Comparison of ENCODE assay signal across 1 cellular context in genomic region chr10:102432162-102432950, GRCh38.
TF ChIP-seq lines count a peak whose summit lies in the region.

A gene with protein sequence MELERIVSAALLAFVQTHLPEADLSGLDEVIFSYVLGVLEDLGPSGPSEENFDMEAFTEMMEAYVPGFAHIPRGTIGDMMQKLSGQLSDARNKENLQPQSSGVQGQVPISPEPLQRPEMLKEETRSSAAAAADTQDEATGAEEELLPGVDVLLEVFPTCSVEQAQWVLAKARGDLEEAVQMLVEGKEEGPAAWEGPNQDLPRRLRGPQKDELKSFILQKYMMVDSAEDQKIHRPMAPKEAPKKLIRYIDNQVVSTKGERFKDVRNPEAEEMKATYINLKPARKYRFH (minus strand): TSS chr10:102432574. CDS start chr10:102425188, 7,386 bp downstream.

TF ChIP-seq in HepG2, 621 proteins besides CTCF, POLR2A, EP300 and RAD21 (continued from another document and continues in another):
- TF ChIP-seq HNF1A (IDR thresholded peaks at IDR 0.05; ENCODE audit: low read depth) (peak; percentile 52; the same call in 1 of the 2 replicates), HNF1A (CRISPR knock-in tag; IDR thresholded peaks at IDR 0.05; ENCODE audit: borderline replicate concordance) (peak; percentile 44; the same call in 1 of the 2 replicates), ZNF510 (CRISPR knock-in tag; IDR thresholded peaks at IDR 0.05; ENCODE audit: low read depth) (no peak; the same call in 1 of the 2 replicates), ZC3H13 (CRISPR knock-in tag; IDR thresholded peaks at IDR 0.05) (no peak), ZSCAN29 (CRISPR knock-in tag; conservative IDR thresholded peaks at IDR 0.05) (no peak; the same call in 1 of the 2 replicates), MLX (CRISPR knock-in tag; IDR thresholded peaks at IDR 0.05) (0 out of 2 replicates have a peak, but pooled peaks have one; percentile 13), ARNT2 (CRISPR knock-in tag; IDR thresholded peaks at IDR 0.05; ENCODE audit: low read depth) (no peak), ZNF572 (CRISPR knock-in tag; IDR thresholded peaks at IDR 0.05) (0 out of 2 replicates have a peak, but pooled peaks have one; percentile 9), TEAD3 (CRISPR knock-in tag; optimal IDR thresholded peaks at IDR 0.05; ENCODE audit: borderline replicate concordance) (peak; percentile 45), ERF (CRISPR knock-in tag; IDR thresholded peaks at IDR 0.05) (peak; percentile 63), RXRB (CRISPR knock-in tag; IDR thresholded peaks at IDR 0.05; ENCODE audit: borderline replicate concordance) (peak; percentile 65; the same call in 1 of the 2 replicates), ZNF574 (CRISPR knock-in tag; IDR thresholded peaks at IDR 0.05) (peak; percentile 100), BCL3 (CRISPR knock-in tag; IDR thresholded peaks at IDR 0.05) (peak; percentile 88; the same call in 1 of the 2 replicates), KDM5B (CRISPR knock-in tag; IDR thresholded peaks at IDR 0.05; ENCODE audit: borderline replicate concordance) (peak; percentile 86), GATA4 (IDR thresholded peaks at IDR 0.05; ENCODE audit: borderline replicate concordance, low read depth) (peak; percentile 16; the same call in 1 of the 2 replicates), ZNF782 (CRISPR knock-in tag; IDR thresholded peaks at IDR 0.05; ENCODE audit: borderline replicate concordance) (peak; percentile 80; the same call in 1 of the 2 replicates), YY1 (IDR thresholded peaks at IDR 0.05; ENCODE audit: insufficient read depth, insufficient replicate concordance, low read depth, low read length) (peak; percentile 100), SATB2 (CRISPR knock-in tag; IDR thresholded peaks at IDR 0.05) (no peak), ZMYM4 (CRISPR knock-in tag; IDR thresholded peaks at IDR 0.05) (peak; percentile 65; the same call in 1 of the 2 replicates), ASH2L (IDR thresholded peaks at IDR 0.05; ENCODE audit: insufficient read length, low read depth, low read length) (peak; percentile 74), CEBPB (IDR thresholded peaks at IDR 0.05; ENCODE audit: borderline replicate concordance, low read depth, low read length) (no peak), HINFP (CRISPR knock-in tag; IDR thresholded peaks at IDR 0.05; ENCODE audit: low read depth) (0 out of 2 replicates have a peak, but pooled peaks have one; percentile 30), PHF8 (CRISPR knock-in tag; IDR thresholded peaks at IDR 0.05) (peak; percentile 91), ZNF766 (CRISPR knock-in tag; IDR thresholded peaks at IDR 0.05; ENCODE audit: borderline replicate concordance) (no peak), ETV6 (CRISPR knock-in tag; conservative IDR thresholded peaks at IDR 0.05) (peak; percentile 59; the same call in 1 of the 2 replicates), ZNF543 (CRISPR knock-in tag; IDR thresholded peaks at IDR 0.05) (0 out of 2 replicates have a peak, but pooled peaks have one; percentile 60), KLF13 (CRISPR knock-in tag; IDR thresholded peaks at IDR 0.05) (no peak), ZFP1 (CRISPR knock-in tag; IDR thresholded peaks at IDR 0.05) (no peak), KMT2B (CRISPR knock-in tag; IDR thresholded peaks at IDR 0.05) (peak; percentile 84), CCDC6 (CRISPR knock-in tag; IDR thresholded peaks at IDR 0.05) (peak; percentile 52; the same call in 1 of the 2 replicates), KDM2A (CRISPR knock-in tag; IDR thresholded peaks at IDR 0.05; ENCODE audit: borderline replicate concordance, low read depth) (peak; percentile 89; the same call in 1 of the 2 replicates), BRD4 (CRISPR knock-in tag; IDR thresholded peaks at IDR 0.05) (peak; percentile 28; the same call in 1 of the 2 replicates), PPARG (CRISPR knock-in tag; conservative IDR thresholded peaks at IDR 0.05) (peak; percentile 39; the same call in 1 of the 2 replicates), HES4 (CRISPR knock-in tag; IDR thresholded peaks at IDR 0.05; ENCODE audit: borderline replicate concordance) (0 out of 2 replicates have a peak, but pooled peaks have one; percentile 50), RFXANK (CRISPR knock-in tag; IDR thresholded peaks at IDR 0.05) (0 out of 2 replicates have a peak, but pooled peaks have one; percentile 25), ZNF749 (CRISPR knock-in tag; IDR thresholded peaks at IDR 0.05; ENCODE audit: borderline replicate concordance) (peak; percentile 41), MED8 (CRISPR knock-in tag; IDR thresholded peaks at IDR 0.05; ENCODE audit: insufficient replicate concordance) (peak; percentile 59), MAF1 (CRISPR knock-in tag; IDR thresholded peaks at IDR 0.05; ENCODE audit: borderline replicate concordance) (no peak; the same call in 1 of the 2 replicates), TAF15 (IDR thresholded peaks at IDR 0.05; ENCODE audit: low read depth, low read length, poor library complexity, severe bottlenecking) (peak; percentile 89), ZFY (CRISPR knock-in tag; IDR thresholded peaks at IDR 0.05) (peak; percentile 94), POLR2AphosphoS5 (IDR thresholded peaks at IDR 0.05; ENCODE audit: low read depth, low read length) (peak; percentile 81), TARDBP (CRISPR knock-in tag; IDR thresholded peaks at IDR 0.05) (peak; percentile 74; the same call in 1 of the 2 replicates), CREB1 (IDR thresholded peaks at IDR 0.05) (no peak), CREB1 (CRISPR knock-in tag; IDR thresholded peaks at IDR 0.05) (peak; percentile 88), ZNF317 (CRISPR knock-in tag; IDR thresholded peaks at IDR 0.05) (peak; percentile 39; the same call in 1 of the 2 replicates)
- TF ChIP-seq, protein P1, sequence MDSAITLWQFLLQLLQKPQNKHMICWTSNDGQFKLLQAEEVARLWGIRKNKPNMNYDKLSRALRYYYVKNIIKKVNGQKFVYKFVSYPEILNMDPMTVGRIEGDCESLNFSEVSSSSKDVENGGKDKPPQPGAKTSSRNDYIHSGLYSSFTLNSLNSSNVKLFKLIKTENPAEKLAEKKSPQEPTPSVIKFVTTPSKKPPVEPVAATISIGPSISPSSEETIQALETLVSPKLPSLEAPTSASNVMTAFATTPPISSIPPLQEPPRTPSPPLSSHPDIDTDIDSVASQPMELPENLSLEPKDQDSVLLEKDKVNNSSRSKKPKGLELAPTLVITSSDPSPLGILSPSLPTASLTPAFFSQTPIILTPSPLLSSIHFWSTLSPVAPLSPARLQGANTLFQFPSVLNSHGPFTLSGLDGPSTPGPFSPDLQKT (CRISPR knock-in tag; IDR thresholded peaks at IDR 0.05; ENCODE audit: borderline replicate concordance) = no peak
- TF ChIP-seq, protein P2, sequence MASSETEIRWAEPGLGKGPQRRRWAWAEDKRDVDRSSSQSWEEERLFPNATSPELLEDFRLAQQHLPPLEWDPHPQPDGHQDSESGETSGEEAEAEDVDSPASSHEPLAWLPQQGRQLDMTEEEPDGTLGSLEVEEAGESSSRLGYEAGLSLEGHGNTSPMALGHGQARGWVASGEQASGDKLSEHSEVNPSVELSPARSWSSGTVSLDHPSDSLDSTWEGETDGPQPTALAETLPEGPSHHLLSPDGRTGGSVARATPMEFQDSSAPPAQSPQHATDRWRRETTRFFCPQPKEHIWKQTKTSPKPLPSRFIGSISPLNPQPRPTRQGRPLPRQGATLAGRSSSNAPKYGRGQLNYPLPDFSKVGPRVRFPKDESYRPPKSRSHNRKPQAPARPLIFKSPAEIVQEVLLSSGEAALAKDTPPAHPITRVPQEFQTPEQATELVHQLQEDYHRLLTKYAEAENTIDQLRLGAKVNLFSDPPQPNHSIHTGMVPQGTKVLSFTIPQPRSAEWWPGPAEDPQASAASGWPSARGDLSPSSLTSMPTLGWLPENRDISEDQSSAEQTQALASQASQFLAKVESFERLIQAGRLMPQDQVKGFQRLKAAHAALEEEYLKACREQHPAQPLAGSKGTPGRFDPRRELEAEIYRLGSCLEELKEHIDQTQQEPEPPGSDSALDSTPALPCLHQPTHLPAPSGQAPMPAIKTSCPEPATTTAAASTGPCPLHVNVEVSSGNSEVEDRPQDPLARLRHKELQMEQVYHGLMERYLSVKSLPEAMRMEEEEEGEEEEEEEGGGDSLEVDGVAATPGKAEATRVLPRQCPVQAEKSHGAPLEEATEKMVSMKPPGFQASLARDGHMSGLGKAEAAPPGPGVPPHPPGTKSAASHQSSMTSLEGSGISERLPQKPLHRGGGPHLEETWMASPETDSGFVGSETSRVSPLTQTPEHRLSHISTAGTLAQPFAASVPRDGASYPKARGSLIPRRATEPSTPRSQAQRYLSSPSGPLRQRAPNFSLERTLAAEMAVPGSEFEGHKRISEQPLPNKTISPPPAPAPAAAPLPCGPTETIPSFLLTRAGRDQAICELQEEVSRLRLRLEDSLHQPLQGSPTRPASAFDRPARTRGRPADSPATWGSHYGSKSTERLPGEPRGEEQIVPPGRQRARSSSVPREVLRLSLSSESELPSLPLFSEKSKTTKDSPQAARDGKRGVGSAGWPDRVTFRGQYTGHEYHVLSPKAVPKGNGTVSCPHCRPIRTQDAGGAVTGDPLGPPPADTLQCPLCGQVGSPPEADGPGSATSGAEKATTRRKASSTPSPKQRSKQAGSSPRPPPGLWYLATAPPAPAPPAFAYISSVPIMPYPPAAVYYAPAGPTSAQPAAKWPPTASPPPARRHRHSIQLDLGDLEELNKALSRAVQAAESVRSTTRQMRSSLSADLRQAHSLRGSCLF (CRISPR knock-in tag; IDR thresholded peaks at IDR 0.05; ENCODE audit: borderline replicate concordance) = no peak
- TF ChIP-seq, protein P3, sequence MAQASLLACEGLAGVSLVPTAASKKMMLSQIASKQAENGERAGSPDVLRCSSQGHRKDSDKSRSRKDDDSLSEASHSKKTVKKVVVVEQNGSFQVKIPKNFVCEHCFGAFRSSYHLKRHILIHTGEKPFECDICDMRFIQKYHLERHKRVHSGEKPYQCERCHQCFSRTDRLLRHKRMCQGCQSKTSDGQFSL (CRISPR knock-in tag; IDR thresholded peaks at IDR 0.05) = peak; percentile 61
